Comparison of ENCODE assay signal across 8 cellular contexts in the genomic region with DNA sequence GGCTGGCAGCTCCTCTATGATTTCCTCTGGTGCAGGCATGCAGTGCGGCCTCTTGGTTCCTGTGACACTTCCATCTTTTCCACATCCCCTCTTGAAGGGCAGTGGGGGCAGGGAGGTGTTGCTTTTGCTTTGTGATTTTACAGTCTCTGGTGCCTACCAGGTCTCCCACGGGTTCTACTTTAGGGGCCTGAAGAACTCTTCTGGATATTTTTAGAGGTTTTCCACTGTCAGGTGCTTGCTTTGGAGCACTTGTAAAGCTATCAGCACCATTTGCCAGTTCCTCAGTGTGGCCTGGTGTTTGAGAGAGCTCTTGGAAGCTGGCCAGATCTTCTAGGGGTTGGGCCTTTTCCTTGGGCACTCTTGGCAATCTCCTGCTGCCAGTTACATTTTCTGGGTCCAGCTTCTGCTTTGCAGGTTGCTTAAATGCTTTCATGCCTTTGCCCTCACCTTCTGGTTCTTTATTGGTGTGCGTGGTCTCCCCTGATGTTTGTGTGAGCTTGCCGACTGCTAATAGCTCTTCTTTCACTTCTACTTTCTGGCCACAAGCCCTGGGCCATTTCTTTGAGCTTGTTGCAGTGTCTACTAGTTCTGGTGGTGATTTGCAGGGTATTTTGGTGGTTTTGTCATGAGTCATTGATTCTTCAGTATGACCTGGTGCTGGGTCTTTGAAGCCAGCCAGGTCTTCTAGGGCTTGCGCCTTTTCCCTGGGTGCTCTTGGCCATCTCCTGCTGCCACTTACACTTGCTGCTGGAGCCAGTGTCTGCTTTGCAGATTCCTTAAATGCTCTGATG. TPM values are rescaled to one million over a fixed set of nuclear protein-coding genes. Genes with fewer than 3 reads are reported as not detected.
DNase-seq lines count a peak whose midpoint lies in the region; ATAC-seq, FAIRE-seq and TF ChIP-seq lines count a peak whose summit lies in the region.

No MANE protein-coding gene starts in this region.

- H2BK120ac ChIP-seq in mesenchymal stem cell (ENCODE audit: low read depth, low read length): no peak overlapping the region

- H3K4me3 ChIP-seq in uterus (no peak overlapping the region), mesenchymal stem cell (ENCODE audit: insufficient read depth in 1 of 2, low read depth in 1 of 2, low read length in 2 of 2) (no peak overlapping the region), esophagus muscularis mucosa (no peak overlapping the region)

- H3K27ac ChIP-seq in uterus (no peak overlapping the region), mesenchymal stem cell (ENCODE audit: low read length, poor library complexity, severe bottlenecking) (no peak overlapping the region), esophagus muscularis mucosa (replicated peaks in 1 of 4) (no peak overlapping the region)

- intact Hi-C loops in uterus (cut with DNase I; ENCODE audit: low total_unique reads): no loop called here
- intact Hi-C loops in esophagus muscularis mucosa (cut with DNase I): no loop called here

- H3K14ac ChIP-seq in mesenchymal stem cell (ENCODE audit: low read length in 2 of 2): no peak overlapping the region

- TF ChIP-seq CTCF in uterus (IDR thresholded peaks at IDR 0.05) (no peak), esophagus muscularis mucosa (IDR thresholded peaks at IDR 0.05) (no peak)

- H3K9me3 Mint-ChIP-seq in activated T-helper 17 cell treated with anti-CD3 and anti-CD28 coated beads, Interleukin-2, amount 50 U/mL, for 72 hours: no peaks in the 10 kb centered on the region

- no peak for DNase-seq in GM12892 (ENCODE audit: insufficient read length)
- no peak for DNase-seq in uterus
- DNase-seq in mesenchymal stem cell: no peak
- no peak for DNase-seq in NCI-H2227 treated with DMSO at 0.1 percent for 48 hours (lab: John Stamatoyannopoulos, UW)
- no peak for DNase-seq in esophagus muscularis mucosa (ENCODE audit: extremely low spot score)

- no peak overlapping the region for H3K23ac ChIP-seq in mesenchymal stem cell (ENCODE audit: low read length in 2 of 2)

- no peak overlapping the region for H3K18ac ChIP-seq in mesenchymal stem cell (ENCODE audit: low read depth in 1 of 2, low read length in 2 of 2)

- no peak for TF ChIP-seq EP300 in esophagus muscularis mucosa (IDR thresholded peaks at IDR 0.05)

- H3K4me3 Mint-ChIP-seq in activated T-helper 17 cell treated with anti-CD3 and anti-CD28 coated beads, Interleukin-2, amount 50 U/mL, for 72 hours: peak overlapping the region; percentile 31

- H3K9me3 ChIP-seq in uterus (no peaks in the 10 kb centered on the region), mesenchymal stem cell (ENCODE audit: control insufficient read depth, low read length) (no peaks in the 10 kb centered on the region), esophagus muscularis mucosa (no peaks in the 10 kb centered on the region)

- H3K27ac Mint-ChIP-seq in activated T-helper 17 cell treated with anti-CD3 and anti-CD28 coated beads, Interleukin-2, amount 50 U/mL, for 72 hours: no peak overlapping the region

- no peak for TF ChIP-seq POLR2A in GM12892 (IDR thresholded peaks at IDR 0.05; ENCODE audit: low read depth, low read length)
- no peak for TF ChIP-seq POLR2A in uterus (IDR thresholded peaks at IDR 0.05)
- TF ChIP-seq POLR2A in esophagus muscularis mucosa (IDR thresholded peaks at IDR 0.05; ENCODE audit: low read depth): no peak

- H3K27me3 ChIP-seq in uterus (no peaks in the 10 kb centered on the region), mesenchymal stem cell (ENCODE audit: control insufficient read depth in 1 of 2, insufficient read depth in 1 of 2, low read length in 2 of 2) (peaks cover 0 to 11% of the 10 kb centered on the region in 2 experiments), esophagus muscularis mucosa (no peaks in the 10 kb centered on the region)

- H3K36me3 Mint-ChIP-seq in activated T-helper 17 cell treated with anti-CD3 and anti-CD28 coated beads, Interleukin-2, amount 50 U/mL, for 72 hours (ENCODE audit: low read depth): no peaks in the 10 kb centered on the region

- peak; percentile 100 for FAIRE-seq in GM12892 (lab: Jason Lieb, UNC)

- no peaks in the 10 kb centered on the region for H3K27me3 Mint-ChIP-seq in activated T-helper 17 cell treated with anti-CD3 and anti-CD28 coated beads, Interleukin-2, amount 50 U/mL, for 72 hours

- peaks cover 8% of the 10 kb centered on the region for H3K4me1 Mint-ChIP-seq in activated T-helper 17 cell treated with anti-CD3 and anti-CD28 coated beads, Interleukin-2, amount 50 U/mL, for 72 hours

- H3K9ac ChIP-seq in mesenchymal stem cell (ENCODE audit: low read length): no peak overlapping the region

- no peak overlapping the region for H2AK5ac ChIP-seq in mesenchymal stem cell (ENCODE audit: low read length, severe bottlenecking)

- H3K4me1 ChIP-seq in uterus: no peaks in the 10 kb centered on the region
- no peaks in the 10 kb centered on the region for H3K4me1 ChIP-seq in mesenchymal stem cell (ENCODE audit: control insufficient read depth, insufficient read depth, low read depth, low read length)
- peaks cover 0 to 3% (median 0%) of the 10 kb centered on the region in 4 donors for H3K4me1 ChIP-seq in esophagus muscularis mucosa

- H3K36me3 ChIP-seq in uterus (no peaks in the 10 kb centered on the region), mesenchymal stem cell (ENCODE audit: control insufficient read depth in 1 of 2, insufficient read depth in 2 of 2, low read depth in 1 of 2, low read length in 2 of 2) (no peaks in the 10 kb centered on the region), esophagus muscularis mucosa (no peaks in the 10 kb centered on the region)

- H3K4ac ChIP-seq in mesenchymal stem cell (ENCODE audit: low read depth in 1 of 2, low read length in 2 of 2): no peak overlapping the region

- no peak overlapping the region for H4K8ac ChIP-seq in mesenchymal stem cell (ENCODE audit: low read length)

- H3K79me1 ChIP-seq in mesenchymal stem cell (replicated peaks; ENCODE audit: low read length, poor library complexity, severe bottlenecking): no peaks in the 10 kb centered on the region

- ATAC-seq in GM21367 (IDR thresholded peaks at IDR 0.05; ENCODE audit: unreplicated experiment): peak; percentile 95
- ATAC-seq in HG03520 (IDR thresholded peaks at IDR 0.05; ENCODE audit: unreplicated experiment): peak; percentile 97
- peak; percentile 88 for ATAC-seq in activated T-helper 17 cell treated with anti-CD3 and anti-CD28 coated beads, Interleukin-2, amount 50 U/mL, for 72 hours (replicated peaks)

- H2BK5ac ChIP-seq in mesenchymal stem cell (ENCODE audit: low read depth, low read length, poor library complexity, severe bottlenecking): no peak overlapping the region

- H2AFZ ChIP-seq in mesenchymal stem cell (ENCODE audit: low read depth, low read length): no peak overlapping the region

- H4K91ac ChIP-seq in mesenchymal stem cell (ENCODE audit: low read length): no peak overlapping the region

- no peak overlapping the region for H3K4me2 ChIP-seq in mesenchymal stem cell (ENCODE audit: low read length, poor library complexity, severe bottlenecking)

- no peak overlapping the region for H2BK15ac ChIP-seq in mesenchymal stem cell (ENCODE audit: low read depth, poor library complexity, severe bottlenecking)

- no peak overlapping the region for H2BK12ac ChIP-seq in mesenchymal stem cell (ENCODE audit: low read length in 2 of 2)

- 68% methylated on average over 3 of the region's 5 CpGs for WGBS in mesenchymal stem cell
- 78% methylated on average over 5 of the region's 5 CpGs for WGBS in esophagus muscularis mucosa

RNA-seq across cellular contexts. Expression of a gene that starts 11.4 kb away (rescaled TPM):
- polyA plus RNA-seq in GM12892 (2012; ENCODE audit: missing spikeins): 2.3 TPM
- 1 to 10 TPM; 2.4 to 2.9 TPM for total RNA-seq in activated T-helper 17 cell treated with anti-CD3 and anti-CD28 coated beads, Interleukin-2, amount 50 U/mL, for 72 hours
- 10 to 100 TPM in 2 of 4 donors, 1 to 10 TPM in 2; 7.2 to 32.0 (median 9.1) TPM for total RNA-seq in uterus
- 3.1 TPM for polyA plus RNA-seq in mesenchymal stem cell (2013, experiment 1 of 2)
- polyA plus RNA-seq in mesenchymal stem cell (2013, experiment 2 of 2): 3.4 TPM
- 10 to 100 TPM; 12.5 to 20.6 (median 17.2) TPM for total RNA-seq in esophagus muscularis mucosa

RNA-seq across cellular contexts. Expression of a gene that starts 16.9 kb away (rescaled TPM):
- 2.9 TPM for polyA plus RNA-seq in GM12892 (2012; ENCODE audit: missing spikeins)
- 1 to 10 TPM; 2.0 to 3.0 TPM for total RNA-seq in activated T-helper 17 cell treated with anti-CD3 and anti-CD28 coated beads, Interleukin-2, amount 50 U/mL, for 72 hours
- 1 to 10 TPM; 1.2 to 7.8 (median 5.3) TPM for total RNA-seq in uterus
- 1.7 TPM for polyA plus RNA-seq in mesenchymal stem cell (2013, experiment 1 of 2)
- 1.9 TPM for polyA plus RNA-seq in mesenchymal stem cell (2013, experiment 2 of 2)
- total RNA-seq in esophagus muscularis mucosa: 1 to 10 TPM; 2.0 to 5.0 (median 2.8) TPM
